15 cellular contexts compared by ENCODE assay signal in the genomic region with DNA sequence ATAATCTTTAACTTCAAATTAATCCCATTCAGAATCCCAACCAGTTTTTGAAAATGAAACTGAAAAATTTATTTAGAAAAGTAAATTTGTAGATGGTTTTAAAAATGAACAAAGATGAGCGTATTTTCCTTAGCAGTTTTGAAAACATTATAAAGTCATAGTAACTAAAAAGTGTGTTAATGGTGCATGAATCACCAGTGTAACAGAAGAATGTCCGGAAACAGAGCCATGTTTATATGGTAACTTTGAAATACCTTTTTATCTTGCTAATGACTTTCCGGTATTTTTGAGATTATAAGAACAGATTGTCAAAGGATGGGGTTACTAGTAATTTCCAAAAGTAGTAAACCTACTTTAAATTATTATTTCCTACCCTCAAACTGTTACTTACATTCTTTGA.
DNase-seq lines count a peak whose midpoint lies in the region; ATAC-seq and TF ChIP-seq lines count a peak whose summit lies in the region.
"Had no signal": no experiment of that assay in that cellular context is flagged by ENCODE, and none has a peak within 500 bp of the region (broad histone marks: within the 10 kb centered on the region; RNA-seq: fewer than 3 reads in every experiment).

No MANE protein-coding gene starts in this region.

- peak; percentile 28 for DNase-seq in GM23248
- DNase-seq in astrocyte of the spinal cord (ENCODE audit: low read depth, low spot score), result peak; percentile 17
- DNase-seq in fibroblast of villous mesenchyme (ENCODE audit: low read depth), result peak; percentile 16
- no peak for DNase-seq in GOT3 (lab: John Stamatoyannopoulos, UW)
- DNase-seq in superior temporal gyrus (ENCODE audit: extremely low spot score), result no peak
- no peak for DNase-seq in activated naive CD4-positive, alpha-beta T cell treated with Interleukin-2 at 50 U/mL for 16 hours
- DNase-seq: CD8-positive, alpha-beta memory T cell; Karpas-422; NCI-H187 treated with DMSO at 0.1 percent for 48 hours; SHP77 had no signal

- no peak overlapping the region for H3K27ac ChIP-seq in GM23248

- in situ Hi-C loops in GM23248 (cut with MboI) (no loop called here), astrocyte of the spinal cord (cut with HindIII; ENCODE audit: low sequenced_read_pairs) (no loop called here)

- no peaks in the 10 kb centered on the region for H3K9me3 ChIP-seq in GM23248 (ENCODE audit: low read depth)

- no peaks in the 10 kb centered on the region for H4K20me1 ChIP-seq in GM23248 (ENCODE audit: insufficient read depth)

- H3F3A ChIP-seq in GM23248 (ENCODE audit: insufficient read depth), result no peaks in the 10 kb centered on the region

- H3K4me3 ChIP-seq in GM23248 (no peak overlapping the region), astrocyte of the spinal cord (ENCODE audit: low read depth, low read length) (no peak overlapping the region), fibroblast of villous mesenchyme (ENCODE audit: low read depth, low read length) (no peak overlapping the region)
- H3K4me3 ChIP-seq: GM23338 had no signal

- TF ChIP-seq CTCF in astrocyte of the spinal cord (IDR thresholded peaks at IDR 0.05; ENCODE audit: low read depth, low read length), result no peak
- no peak for TF ChIP-seq CTCF in fibroblast of villous mesenchyme (IDR thresholded peaks at IDR 0.05; ENCODE audit: insufficient read depth, low read depth, low read length)

- no peaks in the 10 kb centered on the region for H3K79me2 ChIP-seq in GM23248 (ENCODE audit: insufficient read depth)

- no peaks in the 10 kb centered on the region for H3K4me1 ChIP-seq in GM23248 (ENCODE audit: insufficient read depth)

- WGBS in GM23248 (ENCODE audit: low coverage in 1 of 2, low lambda C conversion rate in 2 of 2, missing lambda C conversion rate in 2 of 2), 2 experiments, result 58 to 61% methylated on average over 3 of the region's 3 CpGs

- no peaks in the 10 kb centered on the region for H3K36me3 ChIP-seq in GM23248 (ENCODE audit: low read depth)

- H2AFZ ChIP-seq in GM23248, result no peak overlapping the region
- H2AFZ ChIP-seq: GM23338 had no signal

- no peaks in the 10 kb centered on the region for H3K9me2 ChIP-seq in GM23248 (ENCODE audit: insufficient read depth)

- no peak for ATAC-seq in GM18498 (IDR thresholded peaks at IDR 0.05; ENCODE audit: unreplicated experiment)
- ATAC-seq: GM23338, HepG2, Panc1, SK-N-SH treated with all-trans-retinoic acid at 6 μM for 48 hours had no signal

- no peak overlapping the region for H3K9ac ChIP-seq in GM23248

- no peak overlapping the region for H3K4me2 ChIP-seq in GM23248 (ENCODE audit: unreplicated experiment)
- H3K4me2 ChIP-seq: GM23338 had no signal

- H3K27me3 ChIP-seq in GM23248 (replicated peaks; ENCODE audit: insufficient read depth), result no peaks in the 10 kb centered on the region

Comparison
In these comparisons a context has a peak if more than half of its experiments do, and no peak if none do; other contexts are left out.
1. DNase-seq: peak in GM23248 (single experiment), astrocyte of the spinal cord (single experiment) and fibroblast of villous mesenchyme (single experiment); none in GOT3 (single experiment), superior temporal gyrus (single experiment) and activated naive CD4-positive, alpha-beta T cell treated with Interleukin-2 at 50 U/mL for 16 hours (single experiment).